22 cellular contexts compared by ENCODE assay signal in genomic region chr3:62376187-62376720, GRCh38. TPM values are rescaled to one million over a fixed set of nuclear protein-coding genes. Genes with fewer than 3 reads are reported as not detected.
DNase-seq lines count a peak whose midpoint lies in the region; ATAC-seq, FAIRE-seq and TF ChIP-seq lines count a peak whose summit lies in the region.
"Had no signal": no experiment of that assay in that cellular context is flagged by ENCODE, and none has a peak within 500 bp of the region (broad histone marks: within the 10 kb centered on the region; RNA-seq: fewer than 3 reads in every experiment).

No MANE protein-coding gene starts in this region.

- no peak for TF ChIP-seq POLR2A in H1 (IDR thresholded peaks at IDR 0.05; ENCODE audit: control extremely low read depth in 1 of 2, low read depth in 2 of 2, low read length in 2 of 2)

- H3K79me2 ChIP-seq in H1 (ENCODE audit: control insufficient read depth in 1 of 2, insufficient read depth in 2 of 2, low read length in 2 of 2) (no peaks in the 10 kb centered on the region), neural cell (replicated peaks; ENCODE audit: insufficient read depth, low read length) (no peaks in the 10 kb centered on the region)

- H3K79me1 ChIP-seq in H1 (ENCODE audit: low read depth, low read length) = no peaks in the 10 kb centered on the region

- peaks cover 3 to 20% of the 10 kb centered on the region in 2 experiments for H4K20me1 ChIP-seq in H1 (replicated peaks in 1 of 2; ENCODE audit: control insufficient read depth in 1 of 2, insufficient read depth in 2 of 2, low read length in 2 of 2)
- no peaks in the 10 kb centered on the region for H4K20me1 ChIP-seq in neural cell (ENCODE audit: insufficient read depth)

- H3K4me1 Mint-ChIP-seq in WTC11 = peaks cover 61% of the 10 kb centered on the region
- peaks cover 2% of the 10 kb centered on the region for H3K4me1 Mint-ChIP-seq in progenitor cell of endocrine pancreas (ENCODE audit: low read depth)

- H3K9me2 ChIP-seq in neural cell (ENCODE audit: insufficient read depth, low read length) = no peaks in the 10 kb centered on the region

- H3K4me3 ChIP-seq in H1 (ENCODE audit: extremely low read depth in 1 of 4, insufficient read depth in 2 of 4, low read depth in 3 of 4, low read length in 4 of 4) (no peak overlapping the region), neural cell (ENCODE audit: low read length) (no peak overlapping the region)

- H3K27me3 Mint-ChIP-seq in WTC11 (ENCODE audit: low read depth) (peaks cover 100% of the 10 kb centered on the region), progenitor cell of endocrine pancreas (peaks cover 97% of the 10 kb centered on the region)

- H2AFZ ChIP-seq in H1 (ENCODE audit: low read length) = no peak overlapping the region
- no peak overlapping the region for H2AFZ ChIP-seq in neural cell (ENCODE audit: low read depth, low read length)

- peaks cover 82 to 100% (median 99%) of the 10 kb centered on the region in 4 experiments for H3K27me3 ChIP-seq in H1 (replicated peaks in 1 of 4; ENCODE audit: control insufficient read depth in 3 of 4, extremely low read depth in 1 of 4, insufficient read depth in 3 of 4, low read length in 3 of 4)
- peaks cover 100% of the 10 kb centered on the region for H3K27me3 ChIP-seq in neural cell (ENCODE audit: insufficient read depth, low read depth, low read length)

- DNase-seq in WTC11 (ENCODE audit: low spot score) (no peak), H1 (ENCODE audit: low read depth in 1 of 2, low spot score in 2 of 2) (no peak), progenitor cell of endocrine pancreas (ENCODE audit: low spot score, unreplicated experiment) (no peak), G401 (ENCODE audit: low spot score) (no peak), T1000 (lab: John Stamatoyannopoulos, UW) (no peak)
- no peak for DNase-seq in activated T-cell treated with anti-CD3 and anti-CD28 coated beads, Interleukin-2, amount 50 U/mL, for 48 hours
- DNase-seq: C1 segment of cervical spinal cord; Calu3; CD4-positive, alpha-beta memory T cell; COR-L47; DMS153; DND-41; GDM1; GOT3; HCEC 1CT had no signal

- H2BK12ac ChIP-seq in H1 (ENCODE audit: low read depth, low read length) = 0 out of 2 replicates have a peak overlapping the region, but pooled peaks have one; percentile 11

- POLR2A ChIA-PET in WTC11 (lab: Charles Lee) = no interaction called here
- POLR2A ChIA-PET in H1 (lab: Charles Lee; ENCODE audit: partially characterized antibody) = interaction anchor here (1.3 kb wide), 1 partner anchor 184 kb away, joined by 3 read pairs; no protein-coding TSS in a partner anchor

- H3K9ac ChIP-seq in H1 (replicated peaks in 1 of 4; ENCODE audit: extremely low read depth in 1 of 4, low read depth in 3 of 4, low read length in 3 of 4) (no peak overlapping the region), neural cell (ENCODE audit: low read length) (no peak overlapping the region)

- H3F3A ChIP-seq in neural cell (ENCODE audit: insufficient read depth, low read length, poor library complexity, severe bottlenecking) = peaks cover 11% of the 10 kb centered on the region

- in situ Hi-C loops in G401 (cut with HindIII; ENCODE audit: low sequenced_read_pairs) = no loop called here

- H4K5ac ChIP-seq in H1 (ENCODE audit: insufficient read length, low read depth, low read length) = no peak overlapping the region

- H3K9me3 ChIP-seq in H1 (ENCODE audit: insufficient read depth in 2 of 2, low read depth in 1 of 2, low read length in 1 of 2) (no peaks in the 10 kb centered on the region; a peak in 1 of 4 replicates), neural cell (ENCODE audit: low read length) (peaks cover 2% of the 10 kb centered on the region)

- H3K18ac ChIP-seq in H1 (ENCODE audit: extremely low read depth, low read length) = no peak overlapping the region

- FAIRE-seq in H1 (lab: Jason Lieb, UNC) = no peak
- FAIRE-seq: GM12891, GM18507 had no signal

- H3K4me3 Mint-ChIP-seq in WTC11 = peak overlapping the region; percentile 29
- no peak overlapping the region for H3K4me3 Mint-ChIP-seq in progenitor cell of endocrine pancreas (ENCODE audit: low read depth)
- H3K4me3 Mint-ChIP-seq: CD4-positive, alpha-beta memory T cell had no signal

- H2BK15ac ChIP-seq in H1 (ENCODE audit: low read length) = no peak overlapping the region; the same call in 1 of the 2 replicates

- H3K27ac ChIP-seq in H1 (ENCODE audit: low read depth, low read length) = no peak overlapping the region
- H3K27ac ChIP-seq in neural cell (ENCODE audit: low read length) = no peak overlapping the region

- H3K4me2 ChIP-seq in H1 (ENCODE audit: insufficient read depth in 1 of 2, low read depth in 2 of 2, low read length in 2 of 2) (peak overlapping the region in 1 of 2 experiments; percentile 68; a peak in 2 of 4 replicates), neural cell (ENCODE audit: low read length) (no peak overlapping the region)

- TF ChIP-seq EP300 in H1 (IDR thresholded peaks at IDR 0.05; ENCODE audit: borderline replicate concordance in 1 of 2, low read depth in 2 of 2, low read length in 2 of 2) = no peak
- no peak for TF ChIP-seq EP300 in neural cell (conservative IDR thresholded peaks at IDR 0.05; ENCODE audit: poor library complexity, severe bottlenecking)

- H3K36me3 Mint-ChIP-seq in WTC11 (peaks cover 2% of the 10 kb centered on the region), progenitor cell of endocrine pancreas (ENCODE audit: insufficient read depth) (no peaks in the 10 kb centered on the region)
- H3K36me3 Mint-ChIP-seq: CD4-positive, alpha-beta memory T cell had no signal

- H4K8ac ChIP-seq in H1 (ENCODE audit: extremely low read depth, insufficient read depth, low read length) = no peak overlapping the region

- H3K9me3 Mint-ChIP-seq in WTC11 (no peaks in the 10 kb centered on the region), progenitor cell of endocrine pancreas (ENCODE audit: low read depth) (no peaks in the 10 kb centered on the region)

- H3K23ac ChIP-seq in H1 (ENCODE audit: insufficient read length) = no peak overlapping the region

- H2BK5ac ChIP-seq in H1 (ENCODE audit: low read depth, low read length) = no peak overlapping the region

- no peak overlapping the region for H2BK120ac ChIP-seq in H1 (replicated peaks; ENCODE audit: low read depth, low read length)

- H2AK5ac ChIP-seq in H1 (ENCODE audit: low read depth, low read length) = no peak overlapping the region

- H2BK20ac ChIP-seq in H1 (ENCODE audit: low read length) = no peak overlapping the region

- no peak overlapping the region for H3K14ac ChIP-seq in H1 (ENCODE audit: insufficient read length)

- H3K36me3 ChIP-seq in H1 (ENCODE audit: control insufficient read depth in 2 of 4, insufficient read depth in 4 of 4, low read length in 3 of 4) = 0 out of 8 replicates have a peak, but pooled peaks cover 0 to 4% (median 0%) of the 10 kb centered on the region in 4 experiments
- H3K36me3 ChIP-seq in neural cell (ENCODE audit: insufficient read depth, low read length) = no peaks in the 10 kb centered on the region

- WGBS in H1 (ENCODE audit: extremely low coverage in 1 of 2, insufficient coverage in 1 of 2, insufficient read length in 1 of 2, insufficient replicate concordance in 2 of 2, low coverage in 1 of 2, low lambda C conversion rate in 2 of 2, missing lambda C conversion rate in 1 of 2), 2 experiments = 9% methylated on average over 8 of the region's 9 CpGs; no CpG with 5 or more reads in 1 of the 2 experiments

- TF ChIP-seq RAD21 in H1 (IDR thresholded peaks at IDR 0.05 in 1 of 2, conservative IDR thresholded peaks at IDR 0.05 in 1 of 2; ENCODE audit: low read depth in 2 of 2, low read length in 2 of 2) = no peak
- TF ChIP-seq RAD21 in neural cell (conservative IDR thresholded peaks at IDR 0.05) = no peak

- H3K27ac Mint-ChIP-seq in WTC11 (no peak overlapping the region), progenitor cell of endocrine pancreas (peak overlapping the region; percentile 13)
- H3K27ac Mint-ChIP-seq: CD4-positive, alpha-beta memory T cell had no signal

- no peak for TF ChIP-seq CTCF in WTC11 (IDR thresholded peaks at IDR 0.05)
- TF ChIP-seq CTCF in H1 (IDR thresholded peaks at IDR 0.05; ENCODE audit: control extremely low read depth in 1 of 3, insufficient read depth in 1 of 3, low read depth in 1 of 3, low read length in 3 of 3) = no peak
- TF ChIP-seq CTCF in neural cell (IDR thresholded peaks at IDR 0.05; ENCODE audit: poor library complexity, severe bottlenecking) = no peak
- no peak for TF ChIP-seq CTCF in progenitor cell of endocrine pancreas (IDR thresholded peaks at IDR 0.05; ENCODE audit: unreplicated experiment)

- no peak overlapping the region for H3K56ac ChIP-seq in H1 (replicated peaks; ENCODE audit: insufficient read length, low read depth, low read length)

- peaks cover 3% of the 10 kb centered on the region; the same call in 1 of the 2 replicates for H3K23me2 ChIP-seq in H1 (ENCODE audit: low read depth, low read length)

- CTCF ChIA-PET in WTC11 (lab: Charles Lee) = interaction anchor here (1.1 kb wide), 1 partner anchor 11 kb away, joined by 3 read pairs; no protein-coding TSS in a partner anchor
- CTCF ChIA-PET in H1 (lab: Charles Lee; ENCODE audit: partially characterized antibody) = interaction anchor here (1.0 kb wide), 1 partner anchor 170 kb away, joined by 3 read pairs; no protein-coding TSS in a partner anchor

- peaks cover 25 to 64% (median 36%) of the 10 kb centered on the region in 4 experiments for H3K4me1 ChIP-seq in H1 (replicated peaks in 1 of 4; ENCODE audit: control insufficient read depth in 3 of 4, insufficient read depth in 4 of 4, low read length in 3 of 4)

- H3K4ac ChIP-seq in H1 (replicated peaks; ENCODE audit: insufficient read length, low read depth, low read length) = no peak overlapping the region

- H4K91ac ChIP-seq in H1 (replicated peaks; ENCODE audit: insufficient read length, low read length) = no peak overlapping the region

- ATAC-seq in WTC11 = no peak
- no peak for ATAC-seq in SK-N-SH treated with all-trans-retinoic acid at 6 μM for 48 hours

TF ChIP-seq in H1, 55 proteins besides CTCF, POLR2A, EP300 and RAD21 (continues in another document):
- no peak for TF ChIP-seq POU5F1 (IDR thresholded peaks at IDR 0.05; ENCODE audit: low read depth, low read length)

TF ChIP-seq in SK-N-SH treated with all-trans-retinoic acid at 6 μM for 48 hours, 23 proteins besides CTCF, POLR2A, EP300 and RAD21 (continues in another document):
- TF ChIP-seq ESRRG (CRISPR knock-in tag; IDR thresholded peaks at IDR 0.05) = no peak
- TF ChIP-seq OSR1 (CRISPR knock-in tag; IDR thresholded peaks at IDR 0.05) = no peak

RNA-seq across cellular contexts. Expression of gene FEZF2, which starts 2.9 kb away (rescaled TPM):
- total RNA-seq in WTC11 (2021) (not detected in 3 replicates), progenitor cell of endocrine pancreas (not detected in 2 replicates)
- not detected in 2 replicates for total RNA-seq in H1 (2021; fragmentation: NEBNext Ultra II Directional; extraction: Animal tissue kit (Norgen Biotek cat#: 25700))
- polyA plus RNA-seq in H1 (2011; rRNA removed) (0.06 and 0.11 TPM in 2 replicates), neural cell (0.47 TPM in 1 of 2 replicates, not detected in the other)
- 0.17 TPM for polyA plus RNA-seq in H1 (2011; cell fraction: cytosol; rRNA removed)
- polyA plus RNA-seq in H1 (2011; cell fraction: nucleus; rRNA removed) = 0.23 TPM
- 0.13 TPM in 1 of 4 replicates, not detected in the others for polyA plus RNA-seq in H1 (2012, experiment 1 of 2)
- polyA plus RNA-seq in H1 (2012, experiment 2 of 2) = 0.08 TPM
- not detected for polyA plus RNA-seq in H1 (2013, experiment 1 of 2)
- polyA plus RNA-seq in H1 (2013, experiment 2 of 2) = not detected
- polyA minus RNA-seq in H1 (2011; rRNA and poly(A)+ RNA removed) = not detected in 2 replicates
- polyA minus RNA-seq in H1 (2011; cell fraction: cytosol; rRNA and poly(A)+ RNA removed) = not detected
- not detected for polyA minus RNA-seq in H1 (2011; cell fraction: nucleus; rRNA and poly(A)+ RNA removed)
- polyA minus RNA-seq in neural cell = not detected in 2 replicates
- total RNA-seq in G401 (2014; rRNA removed; shearing (Covaris generic)) = not detected in 2 replicates
- total RNA-seq: A172; A673; Calu3; CD4-positive, alpha-beta memory T cell had no signal
- polyA plus RNA-seq: BJ; CD4-positive, alpha-beta memory T cell had no signal

Comparison
In these comparisons a context has a peak if more than half of its experiments do, and no peak if none do; other contexts are left out.
1. Of the 9 proteins assayed by ChIP-seq in both WTC11 and H1: peak only in WTC11: none; only in H1: SP1; in both: none; in neither: 8.